ENCODE assay signal across 29 cellular contexts in the genomic region with DNA sequence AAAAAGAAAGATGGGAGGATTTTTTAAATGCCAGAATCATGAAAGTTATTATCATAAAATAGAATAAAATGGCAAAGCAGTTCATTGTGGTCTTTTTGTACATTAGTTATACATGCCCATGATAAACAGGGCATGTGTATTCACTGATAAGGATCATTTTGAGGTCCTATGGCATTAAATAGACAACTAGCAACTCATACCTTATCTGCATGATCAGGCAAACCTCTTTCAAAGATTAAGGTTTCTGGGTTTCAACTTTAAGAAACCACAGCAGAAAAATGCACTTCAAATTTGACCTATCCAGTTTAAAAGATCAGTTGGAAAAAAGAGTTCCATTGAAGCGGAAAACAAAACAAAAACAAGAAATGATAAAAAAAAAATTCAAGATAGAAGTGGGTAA. TPM values are rescaled to one million over a fixed set of nuclear protein-coding genes. Genes with fewer than 3 reads are reported as not detected.
"Had no signal": no experiment of that assay in that cellular context is flagged by ENCODE, and none has a peak within 500 bp of the region (broad histone marks: within the 10 kb centered on the region; RNA-seq: fewer than 3 reads in every experiment).

No MANE protein-coding gene starts in this region.

- H3K27me3 ChIP-seq: pancreas, stomach, testis, thyroid gland, transverse colon, upper lobe of left lung, vagina had no signal

- DNase-seq: islet precursor cell; left ventricle myocardium inferior; mesendoderm; naive B cell; natural killer cell; nephron progenitor cell; nucleus accumbens; pancreas; posterior cingulate gyrus; retina; right cardiac atrium; stimulated activated CD4-positive, alpha-beta T cell treated with anti-CD3 and anti-CD28 coated beads, Interleukin-12 subunit alpha, Interleukin-12 subunit beta, amount 100 ng/mL, for 4 hours; stimulated activated CD4-positive, alpha-beta T cell treated with anti-CD3 and anti-CD28 coated beads, Interleukin-15, amount 100 ng/mL, for 24 hours; stimulated activated CD4-positive, alpha-beta T cell treated with anti-CD3 and anti-CD28 coated beads, Interleukin-2, amount 100 ng/mL, for 24 hours; stimulated activated CD4-positive, alpha-beta T cell treated with anti-CD3 and anti-CD28 coated beads, Interleukin-4, amount 100 ng/mL, for 1 hour; stimulated activated naive B cell treated with anti-CD40 and anti-IgM and Interleukin-4, amounts not matched to agents 10 μg/mL and 1 μg/mL and 100 μg/mL, for 72 hours; stimulated activated naive CD8-positive, alpha-beta T cell treated with anti-CD3 and anti-CD28 coated beads, Interleukin-15, Interleukin-2, amounts not matched to agents 100 U/mL and 50 U/mL, for 24 hours; stomach; testis; thyroid gland; transverse colon; upper lobe of left lung had no signal

- H3K4me1 ChIP-seq: left ventricle myocardium inferior, pancreas, prostate gland, stomach, testis, transverse colon, upper lobe of left lung, vagina had no signal

- H3K9me3 ChIP-seq: pancreas, prostate gland, testis, thyroid gland had no signal

- H3K4me3 ChIP-seq: left ventricle myocardium inferior, lung, pancreas, prostate gland, skin epidermis, stomach, testis, thyroid gland, transverse colon, upper lobe of left lung, vagina had no signal

- H3K36me3 Mint-ChIP-seq: natural killer cell had no signal

- H3K27me3 Mint-ChIP-seq: stimulated activated naive B cell treated with anti-CD40 and anti-IgM and Interleukin-4, amounts not matched to agents 10 μg/mL and 1 μg/mL and 100 μg/mL, for 72 hours had no signal

- H3K4me1 Mint-ChIP-seq: mesothelial cell of epicardium; naive B cell; natural killer cell; nephron progenitor cell; stimulated activated naive B cell treated with anti-CD40 and anti-IgM and Interleukin-4, amounts not matched to agents 10 μg/mL and 1 μg/mL and 100 μg/mL, for 72 hours had no signal

- H3K4me3 Mint-ChIP-seq: mesothelial cell of epicardium; naive B cell; natural killer cell; nephron progenitor cell; stimulated activated naive B cell treated with anti-CD40 and anti-IgM and Interleukin-4, amounts not matched to agents 10 μg/mL and 1 μg/mL and 100 μg/mL, for 72 hours had no signal

- H3K27ac ChIP-seq: left ventricle myocardium inferior, pancreas, prostate gland, skin epidermis, stomach, testis, transverse colon, upper lobe of left lung, vagina had no signal

- H3K27ac Mint-ChIP-seq: mesothelial cell of epicardium; natural killer cell; nephron progenitor cell; stimulated activated naive B cell treated with anti-CD40 and anti-IgM and Interleukin-4, amounts not matched to agents 10 μg/mL and 1 μg/mL and 100 μg/mL, for 72 hours had no signal

- ATAC-seq: natural killer cell; pancreas; right cardiac atrium; sciatic nerve; stimulated activated naive B cell treated with anti-CD40 and anti-IgM and Interleukin-4, amounts not matched to agents 10 μg/mL and 1 μg/mL and 100 μg/mL, for 72 hours; stimulated activated naive CD8-positive, alpha-beta T cell treated with anti-CD3 and anti-CD28 coated beads, Interleukin-15, Interleukin-2, amounts not matched to agents 100 U/mL and 50 U/mL, for 24 hours had no signal

- H3K36me3 ChIP-seq: pancreas, prostate gland, transverse colon had no signal

RNA-seq across cellular contexts. Expression of a gene that starts 22.8 kb away (rescaled TPM):
- total RNA-seq: mononuclear cell, natural killer cell, vagina had no signal
